In genomic region chr12:54030442-54030801, GRCh38 we compare ENCODE assay signal across 26 cellular contexts. TPM values are rescaled to one million over a fixed set of nuclear protein-coding genes. Genes with fewer than 3 reads are reported as not detected.
A peak's percentile ranks its signal among the peaks of the same experiment; 100 is the strongest.
DNase-seq lines count a peak whose midpoint lies in the region; ATAC-seq and TF ChIP-seq lines count a peak whose summit lies in the region.
"Had no signal": no experiment of that assay in that cellular context is flagged by ENCODE, and none has a peak within 500 bp of the region (broad histone marks: within the 10 kb centered on the region; RNA-seq: fewer than 3 reads in every experiment).

No MANE protein-coding gene starts in this region.

- H3K4me3 ChIP-seq in endodermal cell (ENCODE audit: low read length) (no peak overlapping the region), tibial nerve (peak overlapping the region in 2 of 4 donors; percentile 16 to 40)
- H3K4me3 ChIP-seq: SJCRH30, vagina had no signal

- 20 to 25% methylated on average over 2 to 3 of the region's 7 CpGs for WGBS in endodermal cell (ENCODE audit: insufficient coverage in 1 of 2, insufficient read length in 1 of 2), 2 experiments
- 44 to 48% methylated on average over 7 of the region's 7 CpGs for WGBS in tibial nerve, 2 donors

- peaks cover 91% of the 10 kb centered on the region for H3K27me3 Mint-ChIP-seq in activated T-cell treated with anti-CD3 and anti-CD28 coated beads, Interleukin-2, amount 50 U/mL, for 72 hours (ENCODE audit: low read depth)
- H3K27me3 Mint-ChIP-seq in endodermal cell (ENCODE audit: insufficient read depth), result peaks cover 97% of the 10 kb centered on the region
- peaks cover 2% of the 10 kb centered on the region for H3K27me3 Mint-ChIP-seq in nephron progenitor cell (ENCODE audit: low read depth, poor library complexity)

- H3K9me3 ChIP-seq in endodermal cell (ENCODE audit: control insufficient read depth, low read length) (peaks cover 5% of the 10 kb centered on the region), tibial nerve (no peaks in the 10 kb centered on the region)
- H3K9me3 ChIP-seq: SJCRH30, vagina had no signal

- no peak for ATAC-seq in activated T-cell treated with anti-CD3 and anti-CD28 coated beads, Interleukin-2, amount 50 U/mL, for 72 hours (replicated peaks in 1 of 2)
- no peak for ATAC-seq in HG03196 (IDR thresholded peaks at IDR 0.05; ENCODE audit: unreplicated experiment)
- ATAC-seq: stimulated activated naive B cell treated with anti-CD40 and anti-IgM and Interleukin-4, amounts not matched to agents 10 μg/mL and 1 μg/mL and 100 μg/mL, for 72 hours; T-cell had no signal

- H3K36me3 Mint-ChIP-seq in activated T-cell treated with anti-CD3 and anti-CD28 coated beads, Interleukin-2, amount 50 U/mL, for 72 hours (ENCODE audit: insufficient read depth in 2 of 2), result no peaks in the 10 kb centered on the region
- H3K36me3 Mint-ChIP-seq in endodermal cell (ENCODE audit: low read depth) (no peaks in the 10 kb centered on the region), nephron progenitor cell (ENCODE audit: low read depth) (peaks cover 22% of the 10 kb centered on the region)
- H3K36me3 Mint-ChIP-seq: T-cell had no signal

- H3K27ac Mint-ChIP-seq in activated T-cell treated with anti-CD3 and anti-CD28 coated beads, Interleukin-2, amount 50 U/mL, for 72 hours, result peak overlapping the region; percentile 73
- H3K27ac Mint-ChIP-seq in endodermal cell, result no peak overlapping the region
- H3K27ac Mint-ChIP-seq in nephron progenitor cell, result peak overlapping the region; percentile 100

- no peak for TF ChIP-seq POLR2A in tibial nerve (IDR thresholded peaks at IDR 0.05)

- H3K4me3 Mint-ChIP-seq in activated T-cell treated with anti-CD3 and anti-CD28 coated beads, Interleukin-2, amount 50 U/mL, for 72 hours, result peak overlapping the region in 1 of 2 donors; percentile 54
- H3K4me3 Mint-ChIP-seq in endodermal cell (peak overlapping the region; percentile 38), nephron progenitor cell (peak overlapping the region; percentile 91)
- H3K4me3 Mint-ChIP-seq: stimulated activated naive B cell treated with anti-CD40 and anti-IgM and Interleukin-4, amounts not matched to agents 10 μg/mL and 1 μg/mL and 100 μg/mL, for 72 hours; T-cell had no signal

- TF ChIP-seq EP300 in tibial nerve (IDR thresholded peaks at IDR 0.05), result no peak

- no peak overlapping the region for H3K27ac ChIP-seq in endodermal cell (ENCODE audit: low read depth, low read length)
- peak overlapping the region; percentile 65 to 99 (median 81) for H3K27ac ChIP-seq in tibial nerve
- H3K27ac ChIP-seq: 22Rv1, left ventricle myocardium inferior, SJCRH30, vagina had no signal

- H3K27me3 ChIP-seq in endodermal cell (ENCODE audit: control insufficient read depth, insufficient read depth, low read length, poor library complexity, severe bottlenecking), result peaks cover 100% of the 10 kb centered on the region
- H3K27me3 ChIP-seq in tibial nerve, result peaks cover 0 to 63% of the 10 kb centered on the region in 2 donors
- H3K27me3 ChIP-seq: SJCRH30, vagina had no signal

- DNase-seq in activated T-cell treated with anti-CD3 and anti-CD28 coated beads, Interleukin-2, amount 50 U/mL, for 72 hours, result no peak
- no peak for DNase-seq in activated T-cell treated with anti-CD3 and anti-CD28 coated beads, Interleukin-2, amount 50 U/mL, for 1 hour
- DNase-seq in endodermal cell (no peak), nephron progenitor cell (no peak), tibial nerve (ENCODE audit: low spot score in 2 of 2) (no peak), NCI-H1930 (lab: John Stamatoyannopoulos, UW) (no peak)
- DNase-seq in effector CD4-positive, alpha-beta T cell, result no peak
- DNase-seq: activated CD4-positive, alpha-beta T cell treated with anti-CD3 and anti-CD28 coated beads, Interleukin-2, amount 50 U/mL, for 4 hours; activated CD4-positive, CD25-positive, alpha-beta regulatory T cell; activated naive CD4-positive, alpha-beta T cell treated with anti-CD3 and anti-CD28 coated beads, Interleukin-2, amount 50 U/mL, for 16 hours; anterior cingulate cortex; cortex of kidney; DND-41; left ventricle myocardium inferior; NCI-H2029 treated with DMSO at 0.1 percent for 48 hours; NCI-H526 treated with DMSO at 0.1 percent for 48 hours; SJCRH30; stimulated activated naive B cell treated with anti-CD40 and anti-IgM and Interleukin-4, amounts not matched to agents 10 μg/mL and 1 μg/mL and 100 μg/mL, for 72 hours; T-cell had no signal

- no peak overlapping the region for H3K9ac ChIP-seq in endodermal cell (ENCODE audit: extremely low read depth, low read length, poor library complexity, severe bottlenecking)

- H3K9me3 Mint-ChIP-seq in activated T-cell treated with anti-CD3 and anti-CD28 coated beads, Interleukin-2, amount 50 U/mL, for 72 hours, result no peaks in the 10 kb centered on the region
- peaks cover 3% of the 10 kb centered on the region for H3K9me3 Mint-ChIP-seq in endodermal cell
- no peaks in the 10 kb centered on the region for H3K9me3 Mint-ChIP-seq in nephron progenitor cell
- H3K9me3 Mint-ChIP-seq: stimulated activated naive B cell treated with anti-CD40 and anti-IgM and Interleukin-4, amounts not matched to agents 10 μg/mL and 1 μg/mL and 100 μg/mL, for 72 hours had no signal

- H3K4me1 Mint-ChIP-seq in activated T-cell treated with anti-CD3 and anti-CD28 coated beads, Interleukin-2, amount 50 U/mL, for 72 hours (ENCODE audit: low read depth), result peaks cover 40% of the 10 kb centered on the region
- H3K4me1 Mint-ChIP-seq in endodermal cell (peaks cover 13% of the 10 kb centered on the region), nephron progenitor cell (peaks cover 84% of the 10 kb centered on the region)

- TF ChIP-seq CTCF in endodermal cell (conservative IDR thresholded peaks at IDR 0.05) (no peak), nephron progenitor cell (IDR thresholded peaks at IDR 0.05) (no peak), tibial nerve (IDR thresholded peaks at IDR 0.05) (no peak)

- H3K4me1 ChIP-seq in endodermal cell (ENCODE audit: control insufficient read depth, insufficient read depth, low read length), result no peaks in the 10 kb centered on the region
- peaks cover 0 to 99% (median 30%) of the 10 kb centered on the region in 4 donors for H3K4me1 ChIP-seq in tibial nerve

- H3K36me3 ChIP-seq in endodermal cell (ENCODE audit: control insufficient read depth, insufficient read depth, low read length) (no peaks in the 10 kb centered on the region), tibial nerve (peaks cover 0 to 7% (median 0%) of the 10 kb centered on the region in 3 donors)
- H3K36me3 ChIP-seq: left ventricle myocardium inferior, SJCRH30, vagina had no signal

RNA-seq across cellular contexts. Expression of gene HOXC6, which starts 2.2 kb away (rescaled TPM):
- not detected for total RNA-seq in activated T-cell treated with anti-CD3 and anti-CD28 coated beads, Interleukin-2, amount 50 U/mL, for 72 hours
- total RNA-seq in endodermal cell (not detected), tibial nerve (10 to 100 TPM in 1 of 4 donors, 1 to 10 TPM in 3; 3.6 to 17.3 (median 7.2) TPM)
- 16.8 TPM for polyA plus RNA-seq in endodermal cell (2013, experiment 1 of 2)
- 10.0 TPM for polyA plus RNA-seq in endodermal cell (2013, experiment 2 of 2)
- total RNA-seq: left ventricle myocardium inferior, mononuclear cell, T-cell, temporal lobe, vagina had no signal
- polyA plus RNA-seq: neural cell had no signal

RNA-seq across cellular contexts. Expression of gene HOXC5, which starts 2.4 kb away (rescaled TPM):
- not detected for total RNA-seq in activated T-cell treated with anti-CD3 and anti-CD28 coated beads, Interleukin-2, amount 50 U/mL, for 72 hours
- total RNA-seq in endodermal cell, result not detected
- 0.82 TPM for polyA plus RNA-seq in endodermal cell (2013, experiment 1 of 2)
- polyA plus RNA-seq in endodermal cell (2013, experiment 2 of 2), result 1.7 TPM
- total RNA-seq in tibial nerve, result 1 to 10 TPM; 1.4 to 2.7 (median 1.7) TPM
- total RNA-seq: cardiac septum, left ventricle myocardium inferior, mononuclear cell, SJCRH30, T-cell, temporal lobe, vagina had no signal
- polyA plus RNA-seq: neural cell had no signal

RNA-seq across cellular contexts. Expression of gene HOXC8, which starts 21.6 kb away (rescaled TPM):
- total RNA-seq in activated T-cell treated with anti-CD3 and anti-CD28 coated beads, Interleukin-2, amount 50 U/mL, for 72 hours, result not detected
- total RNA-seq in endodermal cell (not detected), tibial nerve (1 to 10 TPM in 3 of 4 donors, under 1 TPM in 1; 0.98 to 2.3 (median 2.0) TPM)
- polyA plus RNA-seq in endodermal cell (2013, experiment 1 of 2), result 3.3 TPM
- polyA plus RNA-seq in endodermal cell (2013, experiment 2 of 2), result 1.6 TPM
- total RNA-seq: cardiac septum, left ventricle myocardium inferior, mononuclear cell, SJCRH30, T-cell, temporal lobe, vagina had no signal
- polyA plus RNA-seq: neural cell had no signal

RNA-seq across cellular contexts. Expression of gene HOXC4, which starts 23.2 kb away (rescaled TPM):
- 1 to 10 TPM in 1 of 2 donors, under 1 TPM in 1; 1.00 to 1.1 TPM for total RNA-seq in activated T-cell treated with anti-CD3 and anti-CD28 coated beads, Interleukin-2, amount 50 U/mL, for 72 hours
- not detected for total RNA-seq in endodermal cell
- 13.4 TPM for polyA plus RNA-seq in endodermal cell (2013, experiment 1 of 2)
- polyA plus RNA-seq in endodermal cell (2013, experiment 2 of 2), result 10.3 TPM
- 1 to 10 TPM; 2.7 to 8.1 (median 4.1) TPM for total RNA-seq in tibial nerve
- total RNA-seq: cardiac septum, left ventricle myocardium inferior, temporal lobe had no signal
- polyA plus RNA-seq: neural cell had no signal

RNA-seq across cellular contexts. Expression of gene HOXC9, which starts 30.5 kb away (rescaled TPM):
- total RNA-seq in activated T-cell treated with anti-CD3 and anti-CD28 coated beads, Interleukin-2, amount 50 U/mL, for 72 hours, result not detected
- total RNA-seq in endodermal cell (not detected), tibial nerve (10 to 100 TPM in 1 of 4 donors, 1 to 10 TPM in 3; 4.4 to 10.5 (median 7.9) TPM)
- 5.5 TPM for polyA plus RNA-seq in endodermal cell (2013, experiment 1 of 2)
- 6.4 TPM for polyA plus RNA-seq in endodermal cell (2013, experiment 2 of 2)
- total RNA-seq: cardiac septum, left ventricle myocardium inferior, mononuclear cell, T-cell, temporal lobe, vagina had no signal
- polyA plus RNA-seq: neural cell had no signal

Comparison
In these comparisons a context has a peak if more than half of its experiments do, and no peak if none do; other contexts are left out.
1. RNA of gene HOXC6, which starts 2.2 kb away (total RNA-seq): 3.6 to 17.3 TPM in tibial nerve; not detected in activated T-cell treated with anti-CD3 and anti-CD28 coated beads, Interleukin-2, amount 50 U/mL, for 72 hours and not detected in endodermal cell; every median in the first group is over 4 times any median in the second.